Comparison of ENCODE assay signal across 1 cellular context in genomic region chr14:24211311-24211710, GRCh38.
TF ChIP-seq lines count a peak whose summit lies in the region.

No MANE protein-coding gene starts in this region.

TF ChIP-seq in GM12878, 131 proteins besides CTCF, POLR2A, EP300 and RAD21:
- no peak for TF ChIP-seq GABPA (IDR thresholded peaks at IDR 0.05; ENCODE audit: low read depth)
TF ChIP-seq in GM12878: peak in this region for 0.
